Comparison of ENCODE assay signal across 1 cellular context in genomic region chr10:86775056-86775858, GRCh38.
TF ChIP-seq lines count a peak whose summit lies in the region.

No MANE protein-coding gene starts in this region.

TF ChIP-seq in HepG2, 621 proteins besides CTCF, POLR2A, EP300 and RAD21 (continued from another document):
- TF ChIP-seq LRRFIP1 (CRISPR knock-in tag; conservative IDR thresholded peaks at IDR 0.05) (no peak), USF2 (IDR thresholded peaks at IDR 0.05; ENCODE audit: low read depth, low read length) (no peak), USF2 (CRISPR knock-in tag; IDR thresholded peaks at IDR 0.05; ENCODE audit: borderline replicate concordance) (peak; percentile 61; the same call in 1 of the 2 replicates), RFX5 (IDR thresholded peaks at IDR 0.05; ENCODE audit: low read depth, low read length) (no peak), DPF2 (CRISPR knock-in tag; IDR thresholded peaks at IDR 0.05; ENCODE audit: borderline replicate concordance, low read depth) (peak; percentile 73; the same call in 1 of the 2 replicates), NR2F2 (IDR thresholded peaks at IDR 0.05; ENCODE audit: borderline replicate concordance, low read depth) (peak; percentile 77; the same call in 1 of the 2 replicates), YY1 (IDR thresholded peaks at IDR 0.05; ENCODE audit: insufficient read depth, insufficient replicate concordance, low read depth, low read length) (no peak), MTF1 (CRISPR knock-in tag; IDR thresholded peaks at IDR 0.05) (no peak), ZNF260 (CRISPR knock-in tag; IDR thresholded peaks at IDR 0.05; ENCODE audit: borderline replicate concordance, low read depth) (no peak), MAZ (IDR thresholded peaks at IDR 0.05; ENCODE audit: borderline replicate concordance, low read depth, low read length) (no peak), MAZ (CRISPR knock-in tag; IDR thresholded peaks at IDR 0.05; ENCODE audit: low read depth) (0 out of 2 replicates have a peak, but pooled peaks have one; percentile 35), ZNF207 (IDR thresholded peaks at IDR 0.05; ENCODE audit: borderline replicate concordance) (no peak), ZSCAN31 (CRISPR knock-in tag; IDR thresholded peaks at IDR 0.05; ENCODE audit: low read depth) (no peak; the same call in 1 of the 2 replicates), ZFP36 (IDR thresholded peaks at IDR 0.05; ENCODE audit: borderline replicate concordance, low read depth, low read length, partially characterized antibody) (no peak), PCBP2 (optimal IDR thresholded peaks at IDR 0.05; ENCODE audit: low read depth, low read length, poor library complexity, severe bottlenecking) (no peak), SRY (CRISPR knock-in tag; IDR thresholded peaks at IDR 0.05) (no peak), ZNF615 (CRISPR knock-in tag; IDR thresholded peaks at IDR 0.05; ENCODE audit: borderline replicate concordance) (no peak), DDIT3 (CRISPR knock-in tag; IDR thresholded peaks at IDR 0.05) (no peak), ZNF224 (CRISPR knock-in tag; IDR thresholded peaks at IDR 0.05) (no peak), NAIF1 (CRISPR knock-in tag; IDR thresholded peaks at IDR 0.05; ENCODE audit: borderline replicate concordance) (no peak), U2AF1 (optimal IDR thresholded peaks at IDR 0.05; ENCODE audit: low read depth, low read length) (no peak), DMAP1 (CRISPR knock-in tag; IDR thresholded peaks at IDR 0.05) (no peak), PTBP1 (IDR thresholded peaks at IDR 0.05; ENCODE audit: low read depth, low read length, poor library complexity, severe bottlenecking) (no peak), KDM1A (CRISPR knock-in tag; IDR thresholded peaks at IDR 0.05) (no peak)
- TF ChIP-seq, protein P1, sequence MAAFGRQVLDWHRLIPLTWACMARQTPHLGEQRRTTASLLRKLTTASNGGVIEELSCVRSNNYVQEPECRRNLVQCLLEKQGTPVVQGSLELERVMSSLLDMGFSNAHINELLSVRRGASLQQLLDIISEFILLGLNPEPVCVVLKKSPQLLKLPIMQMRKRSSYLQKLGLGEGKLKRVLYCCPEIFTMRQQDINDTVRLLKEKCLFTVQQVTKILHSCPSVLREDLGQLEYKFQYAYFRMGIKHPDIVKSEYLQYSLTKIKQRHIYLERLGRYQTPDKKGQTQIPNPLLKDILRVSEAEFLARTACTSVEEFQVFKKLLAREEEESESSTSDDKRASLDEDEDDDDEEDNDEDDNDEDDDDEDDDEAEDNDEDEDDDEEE (CRISPR knock-in tag; IDR thresholded peaks at IDR 0.05): no peak
